9 cellular contexts compared by ENCODE assay signal in genomic region chr6:28211840-28212509, GRCh38. TPM values are rescaled to one million over a fixed set of nuclear protein-coding genes. Genes with fewer than 3 reads are reported as not detected.
DNase-seq lines count a peak whose midpoint lies in the region; ATAC-seq and TF ChIP-seq lines count a peak whose summit lies in the region.
"Had no signal": no experiment of that assay in that cellular context is flagged by ENCODE, and none has a peak within 500 bp of the region (broad histone marks: within the 10 kb centered on the region; RNA-seq: fewer than 3 reads in every experiment).

No MANE protein-coding gene starts in this region.

- peaks cover 84% of the 10 kb centered on the region for H3K27me3 Mint-ChIP-seq in activated CD4-positive, alpha-beta T cell treated with anti-CD3 and anti-CD28 coated beads, Interleukin-2, amount 10 ng/mL, durations not matched to agents 24 days and 14 days

- peak overlapping the region; percentile 72 for H3K4me2 ChIP-seq in trophoblast cell (ENCODE audit: low read length)

- peak overlapping the region; percentile 84 for H3K4me3 Mint-ChIP-seq in activated CD4-positive, alpha-beta T cell treated with anti-CD3 and anti-CD28 coated beads, Interleukin-2, amount 10 ng/mL, durations not matched to agents 24 days and 14 days

- peak; percentile 63 for DNase-seq in activated CD4-positive, alpha-beta T cell treated with anti-CD3 and anti-CD28 coated beads, Interleukin-2, amount 10 ng/mL, durations not matched to agents 24 days and 14 days
- DNase-seq in activated CD4-positive, alpha-beta T cell treated with anti-CD3 and anti-CD28 coated beads for 48 hours, result no peak
- DNase-seq in LNCaP clone FGC (ENCODE audit: low read depth) (no peak), colonic mucosa (no peak), trophoblast cell (peak in 1 of 2 donors; percentile 50), NCI-H82 (lab: John Stamatoyannopoulos, UW) (no peak)
- no peak for DNase-seq in activated effector memory CD4-positive, alpha-beta T cell treated with anti-CD3 and anti-CD28 coated beads, Interleukin-2, amount 50 U/mL, for 16 hours
- DNase-seq: DND-41 had no signal

- H4K12ac ChIP-seq in trophoblast cell (ENCODE audit: low read depth, low read length), result no peak overlapping the region

- H2AFZ ChIP-seq in trophoblast cell (ENCODE audit: insufficient read depth, low read length, poor library complexity), result peak overlapping the region; percentile 13

- intact Hi-C loops in activated CD4-positive, alpha-beta T cell treated with anti-CD3 and anti-CD28 coated beads, Interleukin-2, amount 10 ng/mL, durations not matched to agents 24 days and 14 days (cut with micrococcal nuclease), result loop anchor here (5.0 to 10.0 kb wide), 2 partner anchors 70 to 307 kb away; partner anchors contain the start of gene ZKSCAN8
- intact Hi-C loops in colonic mucosa (cut with DNase I), result no loop called here

- no peak overlapping the region for H3K23ac ChIP-seq in trophoblast cell (ENCODE audit: low read length)

- no peak for ATAC-seq in GM21576 (IDR thresholded peaks at IDR 0.05; ENCODE audit: unreplicated experiment)

- H3K27ac Mint-ChIP-seq in activated CD4-positive, alpha-beta T cell treated with anti-CD3 and anti-CD28 coated beads, Interleukin-2, amount 10 ng/mL, durations not matched to agents 24 days and 14 days, result peak overlapping the region; percentile 35

- H3K27me3 ChIP-seq in colonic mucosa (peaks cover 33% of the 10 kb centered on the region), trophoblast cell (ENCODE audit: insufficient read depth, low read length) (peaks cover 21% of the 10 kb centered on the region)

- H3K4me1 ChIP-seq in colonic mucosa, result no peaks in the 10 kb centered on the region
- peaks cover 5 to 6% of the 10 kb centered on the region in 2 experiments for H3K4me1 ChIP-seq in trophoblast cell (ENCODE audit: control insufficient read depth in 1 of 2, insufficient read depth in 2 of 2, low read length in 2 of 2)

- H3K9me3 ChIP-seq in colonic mucosa (no peaks in the 10 kb centered on the region), trophoblast cell (ENCODE audit: insufficient read depth, low read depth, low read length) (peaks cover 6% of the 10 kb centered on the region)

- H3K27ac ChIP-seq in colonic mucosa (peak overlapping the region; percentile 46), trophoblast cell (ENCODE audit: low read depth, low read length) (no peak overlapping the region)

- no peak overlapping the region for H4K8ac ChIP-seq in trophoblast cell (ENCODE audit: low read depth, low read length)

- H3K79me2 ChIP-seq in trophoblast cell (ENCODE audit: control insufficient read depth, insufficient read depth, low read length, poor library complexity), result no peaks in the 10 kb centered on the region

- peaks cover 29% of the 10 kb centered on the region for H3K4me1 Mint-ChIP-seq in activated CD4-positive, alpha-beta T cell treated with anti-CD3 and anti-CD28 coated beads, Interleukin-2, amount 10 ng/mL, durations not matched to agents 24 days and 14 days

- H4K91ac ChIP-seq in trophoblast cell (ENCODE audit: low read depth, low read length), result no peak overlapping the region

- H3K4ac ChIP-seq in trophoblast cell (ENCODE audit: low read depth, low read length), result no peak overlapping the region

- H3K9me3 Mint-ChIP-seq in activated CD4-positive, alpha-beta T cell treated with anti-CD3 and anti-CD28 coated beads, Interleukin-2, amount 10 ng/mL, durations not matched to agents 24 days and 14 days, result peaks cover 6% of the 10 kb centered on the region

- WGBS in trophoblast cell (ENCODE audit: extremely low coverage, insufficient coverage, insufficient read length), result no CpG with 5 or more reads among the region's 16 CpGs

- H3K18ac ChIP-seq in trophoblast cell (ENCODE audit: low read length), result no peak overlapping the region

- no peaks in the 10 kb centered on the region for H3K36me3 ChIP-seq in colonic mucosa
- H3K36me3 ChIP-seq in trophoblast cell (ENCODE audit: control insufficient read depth in 1 of 2, insufficient read depth in 2 of 2, low read length in 2 of 2), result no peaks in the 10 kb centered on the region

- H3K9ac ChIP-seq in colonic mucosa (ENCODE audit: low read depth in 2 of 2, low read length in 2 of 2) (peak overlapping the region in 1 of 2 donors; percentile 60), trophoblast cell (ENCODE audit: low read length) (no peak overlapping the region)

- TF ChIP-seq CTCF in LNCaP clone FGC (IDR thresholded peaks at IDR 0.05; ENCODE audit: control insufficient read depth, extremely low read depth, insufficient read depth), result no peak
- TF ChIP-seq CTCF in colonic mucosa (IDR thresholded peaks at IDR 0.05), result no peak

- H3K36me3 Mint-ChIP-seq in activated CD4-positive, alpha-beta T cell treated with anti-CD3 and anti-CD28 coated beads, Interleukin-2, amount 10 ng/mL, durations not matched to agents 24 days and 14 days (ENCODE audit: low read depth), result no peaks in the 10 kb centered on the region

- H3K4me3 ChIP-seq in LNCaP clone FGC (ENCODE audit: low read depth, low read length) (peak overlapping the region; percentile 64), colonic mucosa (no peak overlapping the region), trophoblast cell (ENCODE audit: low read depth, low read length) (peak overlapping the region; percentile 37)

- no peak overlapping the region for H2BK12ac ChIP-seq in trophoblast cell (ENCODE audit: low read length)

- H2AK5ac ChIP-seq in trophoblast cell (ENCODE audit: low read length), result no peak overlapping the region

- no peak overlapping the region for H2BK5ac ChIP-seq in trophoblast cell (ENCODE audit: low read depth, low read length, poor library complexity)

- no peak overlapping the region for H3K14ac ChIP-seq in trophoblast cell (ENCODE audit: low read length)

- H2BK120ac ChIP-seq in trophoblast cell (ENCODE audit: insufficient read depth, low read length, poor library complexity), result no peak overlapping the region

- H3K79me1 ChIP-seq in trophoblast cell (ENCODE audit: low read length), result no peaks in the 10 kb centered on the region

RNA-seq across cellular contexts. Expression of gene ZSCAN9, which starts 13.1 kb away (rescaled TPM):
- 5.2 and 6.3 TPM in 2 replicates for total RNA-seq in activated CD4-positive, alpha-beta T cell treated with anti-CD3 and anti-CD28 coated beads, Interleukin-2, amount 10 ng/mL, durations not matched to agents 24 days and 14 days
- total RNA-seq in colonic mucosa, result 1 to 10 TPM; 8.9 to 9.8 TPM
- 10.4 and 11.2 TPM in 2 replicates for polyA plus RNA-seq in trophoblast cell (2013)

RNA-seq across cellular contexts. Expression of gene ZKSCAN4, which starts 40.1 kb away (rescaled TPM):
- 3.8 and 4.9 TPM in 2 replicates for total RNA-seq in activated CD4-positive, alpha-beta T cell treated with anti-CD3 and anti-CD28 coated beads, Interleukin-2, amount 10 ng/mL, durations not matched to agents 24 days and 14 days
- total RNA-seq in colonic mucosa, result 1 to 10 TPM; 4.9 to 5.2 TPM
- polyA plus RNA-seq in trophoblast cell (2013), result 2.2 and 2.3 TPM in 2 replicates

RNA-seq across cellular contexts. Expression of gene NKAPL, which starts 47.1 kb away (rescaled TPM):
- not detected in 2 replicates for total RNA-seq in activated CD4-positive, alpha-beta T cell treated with anti-CD3 and anti-CD28 coated beads, Interleukin-2, amount 10 ng/mL, durations not matched to agents 24 days and 14 days
- total RNA-seq in colonic mucosa, result under 1 TPM; 0.25 to 0.29 TPM
- not detected in 2 replicates for polyA plus RNA-seq in trophoblast cell (2013)

RNA-seq across cellular contexts. Expression of gene ZSCAN26, which starts 55.0 kb away (rescaled TPM):
- total RNA-seq in activated CD4-positive, alpha-beta T cell treated with anti-CD3 and anti-CD28 coated beads, Interleukin-2, amount 10 ng/mL, durations not matched to agents 24 days and 14 days, result 5.9 and 7.7 TPM in 2 replicates
- total RNA-seq in colonic mucosa, result 1 to 10 TPM; 4.2 to 7.8 TPM
- 6.9 and 7.0 TPM in 2 replicates for polyA plus RNA-seq in trophoblast cell (2013)
